ENCODE assay signal across 1 cellular context in genomic region chr4:119132306-119132705, GRCh38.
TF ChIP-seq lines count a peak whose summit lies in the region.

No MANE protein-coding gene starts in this region.

TF ChIP-seq in endothelial cell of umbilical vein, 7 proteins besides CTCF, POLR2A, EP300 and RAD21:
- TF ChIP-seq JUN (IDR thresholded peaks at IDR 0.05; ENCODE audit: borderline replicate concordance, insufficient read depth, insufficient read length, low read depth) (no peak), POLR2AphosphoS5 (IDR thresholded peaks at IDR 0.05; ENCODE audit: insufficient read depth, low read depth, low read length) (no peak), FOS (IDR thresholded peaks at IDR 0.05; ENCODE audit: borderline replicate concordance, insufficient read depth, low read length) (no peak), EZH2 (IDR thresholded peaks at IDR 0.05; ENCODE audit: borderline replicate concordance, low read depth, low read length, severe bottlenecking) (no peak), GATA2 (IDR thresholded peaks at IDR 0.05; ENCODE audit: insufficient read depth, insufficient read length, low read depth, low read length) (no peak), MYC (IDR thresholded peaks at IDR 0.05; ENCODE audit: low read depth, low read length) (no peak), MAX (IDR thresholded peaks at IDR 0.05; ENCODE audit: insufficient read depth, insufficient read length) (no peak)
TF ChIP-seq in endothelial cell of umbilical vein: peak in this region for 0.
